Comparison of ENCODE assay signal across 11 cellular contexts in genomic region chr9:80699551-80699998, GRCh38.
DNase-seq lines count a peak whose midpoint lies in the region; ATAC-seq and TF ChIP-seq lines count a peak whose summit lies in the region.
"Had no signal": no experiment of that assay in that cellular context is flagged by ENCODE, and none has a peak within 500 bp of the region (broad histone marks: within the 10 kb centered on the region; RNA-seq: fewer than 3 reads in every experiment).

No MANE protein-coding gene starts in this region.

- H3K9me3 Mint-ChIP-seq in endodermal cell: no peaks in the 10 kb centered on the region
- H3K9me3 Mint-ChIP-seq in activated CD4-positive, alpha-beta T cell treated with anti-CD3 and anti-CD28 coated beads for 36 hours (ENCODE audit: low read depth): peaks cover 2% of the 10 kb centered on the region

- POLR2A ChIA-PET in activated CD4-positive, alpha-beta T cell treated with anti-CD3 and anti-CD28 coated beads for 36 hours (lab: Charles Lee): no interaction called here

- intact Hi-C loops in activated CD4-positive, alpha-beta T cell treated with anti-CD3 and anti-CD28 coated beads for 36 hours (cut with DNase I, micrococcal nuclease): no loop called here

- no peaks in the 10 kb centered on the region for H3K27me3 Mint-ChIP-seq in endodermal cell (ENCODE audit: insufficient read depth)
- H3K27me3 Mint-ChIP-seq in activated CD4-positive, alpha-beta T cell treated with anti-CD3 and anti-CD28 coated beads for 36 hours: no peaks in the 10 kb centered on the region
- H3K27me3 Mint-ChIP-seq: CD4-positive, alpha-beta memory T cell had no signal

- H3K27ac ChIP-seq in endodermal cell (ENCODE audit: low read depth, low read length) (peak overlapping the region; percentile 9), muscle layer of duodenum (ENCODE audit: low read length) (peak overlapping the region; percentile 17)
- H3K27ac ChIP-seq: ovary had no signal

- peaks cover 1% of the 10 kb centered on the region for H3K4me1 Mint-ChIP-seq in endodermal cell
- H3K4me1 Mint-ChIP-seq in activated CD4-positive, alpha-beta T cell treated with anti-CD3 and anti-CD28 coated beads for 36 hours: no peaks in the 10 kb centered on the region
- H3K4me1 Mint-ChIP-seq: CD4-positive, alpha-beta memory T cell had no signal

- no peak overlapping the region for H3K27ac Mint-ChIP-seq in endodermal cell
- H3K27ac Mint-ChIP-seq in activated CD4-positive, alpha-beta T cell treated with anti-CD3 and anti-CD28 coated beads for 36 hours: no peak overlapping the region
- H3K27ac Mint-ChIP-seq: CD4-positive, alpha-beta memory T cell had no signal

- no peaks in the 10 kb centered on the region for H3K27me3 ChIP-seq in endodermal cell (ENCODE audit: control insufficient read depth, insufficient read depth, low read length, poor library complexity, severe bottlenecking)
- no peaks in the 10 kb centered on the region for H3K27me3 ChIP-seq in muscle layer of duodenum (ENCODE audit: low read depth, low read length)
- H3K27me3 ChIP-seq: ovary had no signal

- CTCF ChIA-PET in activated CD4-positive, alpha-beta T cell treated with anti-CD3 and anti-CD28 coated beads for 36 hours (lab: Charles Lee): no interaction called here

- no peak overlapping the region for H3K4me3 Mint-ChIP-seq in endodermal cell
- H3K4me3 Mint-ChIP-seq in activated CD4-positive, alpha-beta T cell treated with anti-CD3 and anti-CD28 coated beads for 36 hours: no peak overlapping the region
- H3K4me3 Mint-ChIP-seq: CD4-positive, alpha-beta memory T cell had no signal

- ATAC-seq in activated CD4-positive, alpha-beta T cell treated with anti-CD3 and anti-CD28 coated beads for 36 hours: no peak
- ATAC-seq in HG02610 (IDR thresholded peaks at IDR 0.05; ENCODE audit: unreplicated experiment) (no peak), HG02642 (IDR thresholded peaks at IDR 0.05; ENCODE audit: poor library complexity, unreplicated experiment) (no peak)

- 77% methylated on average over 2 of the region's 2 CpGs; no CpG with 5 or more reads in 1 of the 2 experiments for WGBS in endodermal cell (ENCODE audit: insufficient coverage in 1 of 2, insufficient read length in 1 of 2), 2 experiments

- no peaks in the 10 kb centered on the region for H3K36me3 Mint-ChIP-seq in endodermal cell (ENCODE audit: low read depth)
- H3K36me3 Mint-ChIP-seq in activated CD4-positive, alpha-beta T cell treated with anti-CD3 and anti-CD28 coated beads for 36 hours (ENCODE audit: low read depth): no peaks in the 10 kb centered on the region
- H3K36me3 Mint-ChIP-seq: CD4-positive, alpha-beta memory T cell had no signal

- H3K9me3 ChIP-seq in endodermal cell (ENCODE audit: control insufficient read depth, low read length): no peaks in the 10 kb centered on the region
- no peaks in the 10 kb centered on the region for H3K9me3 ChIP-seq in muscle layer of duodenum (ENCODE audit: control insufficient read depth in 1 of 2, low read length in 2 of 2)
- H3K9me3 ChIP-seq: ovary had no signal

- H3K9ac ChIP-seq in endodermal cell (ENCODE audit: extremely low read depth, low read length, poor library complexity, severe bottlenecking): no peak overlapping the region

- H3K4me1 ChIP-seq in endodermal cell (ENCODE audit: control insufficient read depth, insufficient read depth, low read length) (no peaks in the 10 kb centered on the region), muscle layer of duodenum (ENCODE audit: control insufficient read depth in 1 of 2, insufficient read depth in 2 of 2, low read length in 2 of 2) (peaks cover 0 to 20% of the 10 kb centered on the region in 2 donors)

- TF ChIP-seq CTCF in AG09309 (IDR thresholded peaks at IDR 0.05; ENCODE audit: control insufficient read depth, insufficient read depth, low read depth, low read length, missing control alignments) (no peak), endodermal cell (conservative IDR thresholded peaks at IDR 0.05) (no peak)

- DNase-seq in AG09309 (ENCODE audit: low read depth) (peak; percentile 40), NCI-H226 (peak; percentile 91), endodermal cell (no peak), AG20443 (ENCODE audit: low spot score) (no peak)
- DNase-seq in activated CD4-positive, alpha-beta T cell treated with anti-CD3 and anti-CD28 coated beads for 36 hours: no peak
- DNase-seq: anterior cingulate cortex; CD4-positive, alpha-beta memory T cell had no signal

- H3K36me3 ChIP-seq in endodermal cell (ENCODE audit: control insufficient read depth, insufficient read depth, low read length) (no peaks in the 10 kb centered on the region), muscle layer of duodenum (ENCODE audit: control insufficient read depth in 1 of 2, insufficient read depth in 2 of 2, low read length in 2 of 2) (peaks cover 0 to 4% of the 10 kb centered on the region in 2 donors)
- H3K36me3 ChIP-seq: ovary had no signal

- no peak overlapping the region for H3K4me3 ChIP-seq in AG09309 (ENCODE audit: control insufficient read depth, low read depth, low read length)
- no peak overlapping the region for H3K4me3 ChIP-seq in endodermal cell (ENCODE audit: low read length)
- H3K4me3 ChIP-seq in muscle layer of duodenum (ENCODE audit: low read depth in 1 of 2, low read length in 2 of 2): no peak overlapping the region
- H3K4me3 ChIP-seq: ovary had no signal

Comparison
In these comparisons a context has a peak if more than half of its experiments do, and no peak if none do; other contexts are left out.
1. DNase-seq: peak in AG09309 (single experiment) and NCI-H226 (single experiment); none in endodermal cell (single experiment), activated CD4-positive, alpha-beta T cell treated with anti-CD3 and anti-CD28 coated beads for 36 hours (single experiment) and AG20443 (single experiment).